8 cellular contexts compared by ENCODE assay signal in the genomic region with DNA sequence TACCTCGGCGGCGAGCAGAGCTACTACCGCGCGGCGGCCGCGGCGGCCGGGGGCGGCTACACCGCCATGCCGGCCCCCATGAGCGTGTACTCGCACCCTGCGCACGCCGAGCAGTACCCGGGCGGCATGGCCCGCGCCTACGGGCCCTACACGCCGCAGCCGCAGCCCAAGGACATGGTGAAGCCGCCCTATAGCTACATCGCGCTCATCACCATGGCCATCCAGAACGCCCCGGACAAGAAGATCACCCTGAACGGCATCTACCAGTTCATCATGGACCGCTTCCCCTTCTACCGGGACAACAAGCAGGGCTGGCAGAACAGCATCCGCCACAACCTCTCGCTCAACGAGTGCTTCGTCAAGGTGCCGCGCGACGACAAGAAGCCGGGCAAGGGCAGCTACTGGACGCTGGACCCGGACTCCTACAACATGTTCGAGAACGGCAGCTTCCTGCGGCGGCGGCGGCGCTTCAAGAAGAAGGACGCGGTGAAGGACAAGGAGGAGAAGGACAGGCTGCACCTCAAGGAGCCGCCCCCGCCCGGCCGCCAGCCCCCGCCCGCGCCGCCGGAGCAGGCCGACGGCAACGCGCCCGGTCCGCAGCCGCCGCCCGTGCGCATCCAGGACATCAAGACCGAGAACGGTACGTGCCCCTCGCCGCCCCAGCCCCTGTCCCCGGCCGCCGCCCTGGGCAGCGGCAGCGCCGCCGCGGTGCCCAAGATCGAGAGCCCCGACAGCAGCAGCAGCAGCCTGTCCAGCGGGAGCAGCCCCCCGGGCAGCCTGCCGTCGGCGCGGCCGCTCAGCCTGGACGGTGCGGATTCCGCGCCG. TPM values are rescaled to one million over a fixed set of nuclear protein-coding genes. Genes with fewer than 3 reads are reported as not detected.
DNase-seq lines count a peak whose midpoint lies in the region; ATAC-seq and FAIRE-seq lines count a peak whose summit lies in the region.

No MANE protein-coding gene starts in this region.

- ATAC-seq in activated naive CD8-positive, alpha-beta T cell treated with anti-CD3 and anti-CD28 coated beads, Interleukin-2, amount 10 ng/mL, durations not matched to agents 7 days and 5 days (ENCODE audit: low read depth) = no peak
- peak; percentile 51 for ATAC-seq in stimulated activated naive CD8-positive, alpha-beta T cell treated with anti-CD3 and anti-CD28 coated beads, Interleukin-15, amount 100 ng/mL, for 72 hours

- CTCF ChIA-PET in activated naive CD4-positive, alpha-beta T cell treated with anti-CD3 and anti-CD28 coated beads, Interleukin-2, amount 10 ng/mL, durations not matched to agents 7 days and 5 days (lab: Charles Lee) = interaction anchor here (1.0 to 1.5 kb wide), 4 partner anchors 14 to 1024 kb away, joined by 3 to 5 read pairs (median 3); no protein-coding TSS in a partner anchor

- POLR2A ChIA-PET in activated naive CD8-positive, alpha-beta T cell treated with anti-CD3 and anti-CD28 coated beads, Interleukin-2, amount 10 ng/mL, durations not matched to agents 7 days and 5 days (lab: Charles Lee) = no interaction called here

- peak overlapping the region; percentile 49 for H3K27ac Mint-ChIP-seq in activated naive CD4-positive, alpha-beta T cell treated with anti-CD3 and anti-CD28 coated beads, Interleukin-2, amount 10 ng/mL, durations not matched to agents 7 days and 5 days
- peak overlapping the region; percentile 45 for H3K27ac Mint-ChIP-seq in activated naive CD8-positive, alpha-beta T cell treated with anti-CD3 and anti-CD28 coated beads, Interleukin-2, amount 10 ng/mL, durations not matched to agents 7 days and 5 days
- H3K27ac Mint-ChIP-seq in stimulated activated naive CD8-positive, alpha-beta T cell treated with anti-CD3 and anti-CD28 coated beads, Interleukin-15, amount 100 ng/mL, for 72 hours = no peak overlapping the region

- H3K4me1 ChIP-seq in iPS-15b (ENCODE audit: control insufficient read depth, insufficient read depth, low read length) = peaks cover 11% of the 10 kb centered on the region

- no peak overlapping the region for H3K9ac ChIP-seq in iPS-15b (ENCODE audit: low read depth, low read length)

- FAIRE-seq in HTR-8/SVneo (lab: Jason Lieb, UNC) = peak; percentile 23

- peaks cover 48% of the 10 kb centered on the region for H3K4me1 Mint-ChIP-seq in activated naive CD4-positive, alpha-beta T cell treated with anti-CD3 and anti-CD28 coated beads, Interleukin-2, amount 10 ng/mL, durations not matched to agents 7 days and 5 days
- H3K4me1 Mint-ChIP-seq in activated naive CD8-positive, alpha-beta T cell treated with anti-CD3 and anti-CD28 coated beads, Interleukin-2, amount 10 ng/mL, durations not matched to agents 7 days and 5 days = peaks cover 34% of the 10 kb centered on the region
- H3K4me1 Mint-ChIP-seq in stimulated activated naive CD8-positive, alpha-beta T cell treated with anti-CD3 and anti-CD28 coated beads, Interleukin-15, amount 100 ng/mL, for 72 hours = peaks cover 46% of the 10 kb centered on the region

- peaks cover 84% of the 10 kb centered on the region for H3K27me3 ChIP-seq in iPS-15b (ENCODE audit: control insufficient read depth, insufficient read depth, low read length)

- no peaks in the 10 kb centered on the region for H3K9me3 Mint-ChIP-seq in activated naive CD4-positive, alpha-beta T cell treated with anti-CD3 and anti-CD28 coated beads, Interleukin-2, amount 10 ng/mL, durations not matched to agents 7 days and 5 days
- H3K9me3 Mint-ChIP-seq in activated naive CD8-positive, alpha-beta T cell treated with anti-CD3 and anti-CD28 coated beads, Interleukin-2, amount 10 ng/mL, durations not matched to agents 7 days and 5 days = no peaks in the 10 kb centered on the region
- H3K9me3 Mint-ChIP-seq in stimulated activated naive CD8-positive, alpha-beta T cell treated with anti-CD3 and anti-CD28 coated beads, Interleukin-15, amount 100 ng/mL, for 72 hours = no peaks in the 10 kb centered on the region

- peak overlapping the region; percentile 59 for H3K4me3 Mint-ChIP-seq in activated naive CD4-positive, alpha-beta T cell treated with anti-CD3 and anti-CD28 coated beads, Interleukin-2, amount 10 ng/mL, durations not matched to agents 7 days and 5 days
- H3K4me3 Mint-ChIP-seq in activated naive CD8-positive, alpha-beta T cell treated with anti-CD3 and anti-CD28 coated beads, Interleukin-2, amount 10 ng/mL, durations not matched to agents 7 days and 5 days = peak overlapping the region; percentile 68
- H3K4me3 Mint-ChIP-seq in stimulated activated naive CD8-positive, alpha-beta T cell treated with anti-CD3 and anti-CD28 coated beads, Interleukin-15, amount 100 ng/mL, for 72 hours = peak overlapping the region; percentile 83 to 85

- DNase-seq in activated naive CD4-positive, alpha-beta T cell treated with anti-CD3 and anti-CD28 coated beads, Interleukin-2, amount 10 ng/mL, durations not matched to agents 7 days and 5 days = peak; percentile 43
- DNase-seq in activated naive CD4-positive, alpha-beta T cell (lab: John Stamatoyannopoulos, UW) = no peak
- DNase-seq in HTR-8/SVneo (ENCODE audit: insufficient read length, low spot score) = no peak
- peak; percentile 58 for DNase-seq in activated naive CD8-positive, alpha-beta T cell treated with anti-CD3 and anti-CD28 coated beads, Interleukin-2, amount 10 ng/mL, durations not matched to agents 7 days and 5 days
- no peak for DNase-seq in stimulated activated naive CD8-positive, alpha-beta T cell treated with anti-CD3 and anti-CD28 coated beads, Interleukin-15, amount 100 ng/mL, for 72 hours
- no peak for DNase-seq in effector CD8-positive, alpha-beta T cell (lab: John Stamatoyannopoulos, UW)
- DNase-seq in RKO (ENCODE audit: low spot score) = no peak

- H3K27me3 Mint-ChIP-seq in activated naive CD4-positive, alpha-beta T cell treated with anti-CD3 and anti-CD28 coated beads, Interleukin-2, amount 10 ng/mL, durations not matched to agents 7 days and 5 days = peaks cover 91% of the 10 kb centered on the region
- H3K27me3 Mint-ChIP-seq in activated naive CD8-positive, alpha-beta T cell treated with anti-CD3 and anti-CD28 coated beads, Interleukin-2, amount 10 ng/mL, durations not matched to agents 7 days and 5 days = peaks cover 65% of the 10 kb centered on the region
- H3K27me3 Mint-ChIP-seq in stimulated activated naive CD8-positive, alpha-beta T cell treated with anti-CD3 and anti-CD28 coated beads, Interleukin-15, amount 100 ng/mL, for 72 hours = peaks cover 84% of the 10 kb centered on the region

- H3K9me3 ChIP-seq in iPS-15b (ENCODE audit: control insufficient read depth, insufficient read depth, low read length) = no peaks in the 10 kb centered on the region

- H3K36me3 Mint-ChIP-seq in activated naive CD4-positive, alpha-beta T cell treated with anti-CD3 and anti-CD28 coated beads, Interleukin-2, amount 10 ng/mL, durations not matched to agents 7 days and 5 days = peaks cover 6% of the 10 kb centered on the region
- H3K36me3 Mint-ChIP-seq in activated naive CD8-positive, alpha-beta T cell treated with anti-CD3 and anti-CD28 coated beads, Interleukin-2, amount 10 ng/mL, durations not matched to agents 7 days and 5 days = no peaks in the 10 kb centered on the region

- no peaks in the 10 kb centered on the region for H3K36me3 ChIP-seq in iPS-15b (ENCODE audit: control insufficient read depth, insufficient read depth, low read length)

- peak overlapping the region; percentile 30 for H3K4me3 ChIP-seq in iPS-15b (ENCODE audit: low read depth, low read length)

RNA-seq across cellular contexts. Expression of gene FOXC1, which starts 1.0 kb away (rescaled TPM):
- total RNA-seq in activated naive CD8-positive, alpha-beta T cell treated with anti-CD3 and anti-CD28 coated beads, Interleukin-2, amount 10 ng/mL, durations not matched to agents 7 days and 5 days = not detected

Comparison
In these comparisons a context has a peak if more than half of its experiments do, and no peak if none do; other contexts are left out.
1. DNase-seq: peak in activated naive CD4-positive, alpha-beta T cell treated with anti-CD3 and anti-CD28 coated beads, Interleukin-2, amount 10 ng/mL, durations not matched to agents 7 days and 5 days (single experiment) and activated naive CD8-positive, alpha-beta T cell treated with anti-CD3 and anti-CD28 coated beads, Interleukin-2, amount 10 ng/mL, durations not matched to agents 7 days and 5 days (single experiment); none in activated naive CD4-positive, alpha-beta T cell (0 of 4), HTR-8/SVneo (single experiment), stimulated activated naive CD8-positive, alpha-beta T cell treated with anti-CD3 and anti-CD28 coated beads, Interleukin-15, amount 100 ng/mL, for 72 hours (0 of 2), effector CD8-positive, alpha-beta T cell (single experiment) and RKO (single experiment).
2. H3K27ac Mint-ChIP-seq: peak in activated naive CD4-positive, alpha-beta T cell treated with anti-CD3 and anti-CD28 coated beads, Interleukin-2, amount 10 ng/mL, durations not matched to agents 7 days and 5 days (single experiment) and activated naive CD8-positive, alpha-beta T cell treated with anti-CD3 and anti-CD28 coated beads, Interleukin-2, amount 10 ng/mL, durations not matched to agents 7 days and 5 days (single experiment); none in stimulated activated naive CD8-positive, alpha-beta T cell treated with anti-CD3 and anti-CD28 coated beads, Interleukin-15, amount 100 ng/mL, for 72 hours (0 of 2).
3. Peak in every context shown above with its lines, with median percentiles within 50 percentile points of each other: H3K4me3 Mint-ChIP-seq.